In genomic region chr19:43163135-43163534, GRCh38 we compare ENCODE assay signal across 21 cellular contexts. TPM values are rescaled to one million over a fixed set of nuclear protein-coding genes. Genes with fewer than 3 reads are reported as not detected.
"Had no signal": no experiment of that assay in that cellular context is flagged by ENCODE, and none has a peak within 500 bp of the region (broad histone marks: within the 10 kb centered on the region; RNA-seq: fewer than 3 reads in every experiment).

No MANE protein-coding gene starts in this region.

RNA-seq across cellular contexts. Expression of gene PSG5, which starts 23.2 kb away (rescaled TPM):
- total RNA-seq: naive thymus-derived CD8-positive, alpha-beta T cell; natural killer cell treated with Interleukin-12 subunit alpha and Interleukin-12 subunit beta and Interleukin-15 and Interleukin-18, amount 100 ng/mL, for 72 hours; neural crest cell; omental fat pad; osteocyte; posterior vena cava; prostate gland; pulmonary artery endothelial cell; right atrium auricular region; sciatic nerve; skeletal muscle tissue; stomach; subcutaneous adipose tissue; temporal lobe; thoracic aorta; thyroid gland; tibial nerve; upper lobe of right lung; urinary bladder; uterus had no signal
- polyA plus RNA-seq: naive thymus-derived CD8-positive, alpha-beta T cell; small intestine; stomach; urinary bladder had no signal

RNA-seq across cellular contexts. Expression of gene PSG4, which starts 42.3 kb away (rescaled TPM):
- total RNA-seq: naive thymus-derived CD8-positive, alpha-beta T cell; natural killer cell treated with Interleukin-12 subunit alpha and Interleukin-12 subunit beta and Interleukin-15 and Interleukin-18, amount 100 ng/mL, for 72 hours; neural crest cell; omental fat pad; osteocyte; posterior vena cava; pulmonary artery endothelial cell; right atrium auricular region; sciatic nerve; skeletal muscle tissue; stomach; subcutaneous adipose tissue; temporal lobe; thoracic aorta; thyroid gland; tibial nerve; upper lobe of right lung; uterus had no signal
- polyA plus RNA-seq: naive thymus-derived CD8-positive, alpha-beta T cell; small intestine; urinary bladder had no signal
